Comparison of ENCODE assay signal across 15 cellular contexts in genomic region chr13:30746816-30747215, GRCh38. TPM values are rescaled to one million over a fixed set of nuclear protein-coding genes. Genes with fewer than 3 reads are reported as not detected.
"Had no signal": no experiment of that assay in that cellular context is flagged by ENCODE, and none has a peak within 500 bp of the region (broad histone marks: within the 10 kb centered on the region; RNA-seq: fewer than 3 reads in every experiment).

No MANE protein-coding gene starts in this region.

- H3K27ac Mint-ChIP-seq: stimulated activated effector memory CD8-positive, alpha-beta T cell treated with anti-CD3 and anti-CD28 coated beads, Interleukin-12 subunit alpha, Interleukin-12 subunit beta, amount 100 ng/mL, for 72 hours had no signal

- H3K36me3 ChIP-seq: ascending aorta, pancreas, tibial nerve had no signal

- H3K4me3 ChIP-seq: ascending aorta, lung, pancreas, smooth muscle cell, tibial nerve had no signal

- DNase-seq: activated CD4-positive, alpha-beta T cell treated with anti-CD3 and anti-CD28 coated beads for 4 hours; activated CD8-positive, alpha-beta memory T cell treated with anti-CD3 and anti-CD28 coated beads, Interleukin-2, amount 50 U/mL, for 48 hours; activated CD8-positive, alpha-beta T cell treated with anti-CD3 and anti-CD28 coated beads, Interleukin-2, amount 10 ng/mL, durations not matched to agents 7 days and 5 days; activated naive CD4-positive, alpha-beta T cell; left cardiac atrium had no signal

- H3K27me3 ChIP-seq: ascending aorta, pancreas, tibial nerve had no signal

- ATAC-seq: activated CD8-positive, alpha-beta T cell treated with anti-CD3 and anti-CD28 coated beads, Interleukin-2, amount 10 ng/mL, durations not matched to agents 7 days and 5 days; esophagus mucosa; stimulated activated effector memory CD8-positive, alpha-beta T cell treated with anti-CD3 and anti-CD28 coated beads, Interleukin-12 subunit alpha, Interleukin-12 subunit beta, amount 100 ng/mL, for 72 hours had no signal

- H3K9me3 Mint-ChIP-seq: neural crest cell; stimulated activated effector memory CD8-positive, alpha-beta T cell treated with anti-CD3 and anti-CD28 coated beads, Interleukin-12 subunit alpha, Interleukin-12 subunit beta, amount 100 ng/mL, for 72 hours had no signal

- H3K27ac ChIP-seq: ascending aorta, pancreas, tibial nerve, VCaP had no signal

- H3K4me2 ChIP-seq: smooth muscle cell had no signal

- H3K9me3 ChIP-seq: ascending aorta, pancreas had no signal

- H3K4me3 Mint-ChIP-seq: activated CD8-positive, alpha-beta T cell treated with anti-CD3 and anti-CD28 coated beads, Interleukin-2, amount 10 ng/mL, durations not matched to agents 7 days and 5 days; neural crest cell had no signal

RNA-seq across cellular contexts. Expression of gene ALOX5AP, which starts 11.5 kb away (rescaled TPM):
- total RNA-seq: bronchial epithelial cell, neural crest cell, smooth muscle cell had no signal
